Comparison of ENCODE assay signal across 8 cellular contexts in genomic region chr6:5851261-5851757, GRCh38.
DNase-seq lines count a peak whose midpoint lies in the region; ATAC-seq and TF ChIP-seq lines count a peak whose summit lies in the region.

No MANE protein-coding gene starts in this region.

- CTCF ChIA-PET in activated CD8-positive, alpha-beta memory T cell treated with anti-CD3 and anti-CD28 coated beads, Interleukin-2, amount 10 ng/mL, durations not matched to agents 7 days and 5 days (lab: Charles Lee), result interaction anchor here (1.2 kb wide), 1 partner anchor 19 kb away, joined by 3 read pairs; no protein-coding TSS in a partner anchor

- intact Hi-C loops in ovary (cut with DNase I), result no loop called here

- H3K27me3 Mint-ChIP-seq in IgD-negative memory B cell (peaks cover 2% of the 10 kb centered on the region), endothelial cell (ENCODE audit: unreplicated experiment) (peaks cover 1% of the 10 kb centered on the region)
- peaks cover 4% of the 10 kb centered on the region for H3K27me3 Mint-ChIP-seq in activated CD8-positive, alpha-beta memory T cell treated with anti-CD3 and anti-CD28 coated beads, Interleukin-2, amount 10 ng/mL, durations not matched to agents 7 days and 5 days

- peak overlapping the region; percentile 75 to 95 (median 87) for H3K4me3 Mint-ChIP-seq in IgD-negative memory B cell
- peak overlapping the region; percentile 57 for H3K4me3 Mint-ChIP-seq in activated CD8-positive, alpha-beta memory T cell treated with anti-CD3 and anti-CD28 coated beads, Interleukin-2, amount 10 ng/mL, durations not matched to agents 7 days and 5 days
- H3K4me3 Mint-ChIP-seq in endothelial cell (ENCODE audit: unreplicated experiment), result peak overlapping the region; percentile 91

- H3K9me3 ChIP-seq in mucosa of stomach (ENCODE audit: control insufficient read depth, low read length), result no peaks in the 10 kb centered on the region
- no peaks in the 10 kb centered on the region for H3K9me3 ChIP-seq in ovary

- no peak for TF ChIP-seq EP300 in ovary (IDR thresholded peaks at IDR 0.05)

- ATAC-seq in GM18498 (IDR thresholded peaks at IDR 0.05; ENCODE audit: unreplicated experiment) (peak; percentile 78), GM21717 (IDR thresholded peaks at IDR 0.05; ENCODE audit: unreplicated experiment) (no peak)
- peak; percentile 98 for ATAC-seq in activated CD8-positive, alpha-beta memory T cell treated with anti-CD3 and anti-CD28 coated beads, Interleukin-2, amount 10 ng/mL, durations not matched to agents 7 days and 5 days

- H3K36me3 ChIP-seq in mucosa of stomach (ENCODE audit: control insufficient read depth, insufficient read depth, low read length) (no peaks in the 10 kb centered on the region), ovary (no peaks in the 10 kb centered on the region)

- no peak overlapping the region for H3K27ac ChIP-seq in ovary

- peaks cover 24% of the 10 kb centered on the region for H3K27me3 ChIP-seq in mucosa of stomach (ENCODE audit: control insufficient read depth, insufficient read depth, low read length)
- no peaks in the 10 kb centered on the region for H3K27me3 ChIP-seq in ovary

- peaks cover 2% of the 10 kb centered on the region for H3K36me3 Mint-ChIP-seq in IgD-negative memory B cell
- H3K36me3 Mint-ChIP-seq in activated CD8-positive, alpha-beta memory T cell treated with anti-CD3 and anti-CD28 coated beads, Interleukin-2, amount 10 ng/mL, durations not matched to agents 7 days and 5 days, result no peaks in the 10 kb centered on the region
- H3K36me3 Mint-ChIP-seq in endothelial cell (ENCODE audit: low read depth, unreplicated experiment), result no peaks in the 10 kb centered on the region

- 1 to 4% (median 2%) methylated on average over 30 to 34 of the region's 34 CpGs for WGBS in ovary, 3 donors

- TF ChIP-seq POLR2A in ovary (IDR thresholded peaks at IDR 0.05), result no peak

- peak; percentile 79 for DNase-seq in activated CD8-positive, alpha-beta memory T cell treated with anti-CD3 and anti-CD28 coated beads, Interleukin-2, amount 10 ng/mL, durations not matched to agents 7 days and 5 days
- peak; percentile 68 for DNase-seq in endothelial cell (ENCODE audit: low spot score)
- peak; percentile 59 for DNase-seq in stimulated activated CD8-positive, alpha-beta memory T cell treated with anti-CD3 and anti-CD28 coated beads, Interleukin-4, amount 100 ng/mL, for 24 hours (ENCODE audit: low read depth)
- DNase-seq in ovary, result no peak

- H3K27ac Mint-ChIP-seq in IgD-negative memory B cell (peak overlapping the region in 1 of 3 donors; percentile 72), endothelial cell (ENCODE audit: unreplicated experiment) (no peak overlapping the region)
- H3K27ac Mint-ChIP-seq in activated CD8-positive, alpha-beta memory T cell treated with anti-CD3 and anti-CD28 coated beads, Interleukin-2, amount 10 ng/mL, durations not matched to agents 7 days and 5 days, result no peak overlapping the region

- TF ChIP-seq CTCF in endothelial cell (IDR thresholded peaks at IDR 0.05; ENCODE audit: unreplicated experiment) (no peak), ovary (IDR thresholded peaks at IDR 0.05) (no peak)

- H3K4me1 ChIP-seq in mucosa of stomach (ENCODE audit: control insufficient read depth, insufficient read depth, low read length) (peaks cover 10% of the 10 kb centered on the region), ovary (ENCODE audit: insufficient read depth) (no peaks in the 10 kb centered on the region)

- peaks cover 0 to 2% (median 0%) of the 10 kb centered on the region in 3 donors for H3K9me3 Mint-ChIP-seq in IgD-negative memory B cell
- no peaks in the 10 kb centered on the region for H3K9me3 Mint-ChIP-seq in activated CD8-positive, alpha-beta memory T cell treated with anti-CD3 and anti-CD28 coated beads, Interleukin-2, amount 10 ng/mL, durations not matched to agents 7 days and 5 days (ENCODE audit: low read depth)
- H3K9me3 Mint-ChIP-seq in endothelial cell (ENCODE audit: unreplicated experiment), result no peaks in the 10 kb centered on the region

- peak overlapping the region; percentile 65 for H3K9ac ChIP-seq in mucosa of stomach (ENCODE audit: low read length)

- H3K4me3 ChIP-seq in mucosa of stomach (ENCODE audit: low read length) (peak overlapping the region; percentile 41), ovary (no peak overlapping the region)

- H3K4me1 Mint-ChIP-seq in IgD-negative memory B cell (peaks cover 0 to 10% (median 7%) of the 10 kb centered on the region in 3 donors), endothelial cell (ENCODE audit: unreplicated experiment) (peaks cover 6% of the 10 kb centered on the region)
- H3K4me1 Mint-ChIP-seq in activated CD8-positive, alpha-beta memory T cell treated with anti-CD3 and anti-CD28 coated beads, Interleukin-2, amount 10 ng/mL, durations not matched to agents 7 days and 5 days, result peaks cover 15% of the 10 kb centered on the region

Comparison
In these comparisons a context has a peak if more than half of its experiments do, and no peak if none do; other contexts are left out.
1. DNase-seq: peak in activated CD8-positive, alpha-beta memory T cell treated with anti-CD3 and anti-CD28 coated beads, Interleukin-2, amount 10 ng/mL, durations not matched to agents 7 days and 5 days (single experiment), endothelial cell (single experiment) and stimulated activated CD8-positive, alpha-beta memory T cell treated with anti-CD3 and anti-CD28 coated beads, Interleukin-4, amount 100 ng/mL, for 24 hours (single experiment); none in ovary (0 of 5).
2. Peak in every context shown above with its lines, with median percentiles within 50 percentile points of each other: H3K4me3 Mint-ChIP-seq.